ENCODE assay signal across 1 cellular context in the genomic region with DNA sequence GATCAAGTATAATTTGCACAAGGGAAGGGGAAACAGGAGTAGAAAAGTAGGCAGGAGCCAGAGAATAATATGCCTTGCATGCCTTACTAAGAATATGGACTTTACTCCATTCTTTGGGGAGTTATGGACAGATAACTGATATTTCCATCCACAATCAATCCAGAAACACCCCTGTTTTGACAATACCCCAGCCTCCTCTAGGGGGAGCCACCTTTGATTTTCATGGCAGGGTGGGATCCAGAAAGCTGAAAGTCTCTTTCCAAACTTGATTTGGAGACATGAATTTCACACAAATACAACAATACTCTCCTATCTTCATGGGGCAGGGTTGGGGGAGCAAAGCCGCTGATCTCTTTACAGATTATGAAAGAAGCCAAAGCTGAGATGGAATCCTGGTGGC.
TF ChIP-seq lines count a peak whose summit lies in the region.

No MANE protein-coding gene starts in this region.

TF ChIP-seq in GM12878, 131 proteins besides CTCF, POLR2A, EP300 and RAD21 (continued from another document):
- TF ChIP-seq, protein P1, sequence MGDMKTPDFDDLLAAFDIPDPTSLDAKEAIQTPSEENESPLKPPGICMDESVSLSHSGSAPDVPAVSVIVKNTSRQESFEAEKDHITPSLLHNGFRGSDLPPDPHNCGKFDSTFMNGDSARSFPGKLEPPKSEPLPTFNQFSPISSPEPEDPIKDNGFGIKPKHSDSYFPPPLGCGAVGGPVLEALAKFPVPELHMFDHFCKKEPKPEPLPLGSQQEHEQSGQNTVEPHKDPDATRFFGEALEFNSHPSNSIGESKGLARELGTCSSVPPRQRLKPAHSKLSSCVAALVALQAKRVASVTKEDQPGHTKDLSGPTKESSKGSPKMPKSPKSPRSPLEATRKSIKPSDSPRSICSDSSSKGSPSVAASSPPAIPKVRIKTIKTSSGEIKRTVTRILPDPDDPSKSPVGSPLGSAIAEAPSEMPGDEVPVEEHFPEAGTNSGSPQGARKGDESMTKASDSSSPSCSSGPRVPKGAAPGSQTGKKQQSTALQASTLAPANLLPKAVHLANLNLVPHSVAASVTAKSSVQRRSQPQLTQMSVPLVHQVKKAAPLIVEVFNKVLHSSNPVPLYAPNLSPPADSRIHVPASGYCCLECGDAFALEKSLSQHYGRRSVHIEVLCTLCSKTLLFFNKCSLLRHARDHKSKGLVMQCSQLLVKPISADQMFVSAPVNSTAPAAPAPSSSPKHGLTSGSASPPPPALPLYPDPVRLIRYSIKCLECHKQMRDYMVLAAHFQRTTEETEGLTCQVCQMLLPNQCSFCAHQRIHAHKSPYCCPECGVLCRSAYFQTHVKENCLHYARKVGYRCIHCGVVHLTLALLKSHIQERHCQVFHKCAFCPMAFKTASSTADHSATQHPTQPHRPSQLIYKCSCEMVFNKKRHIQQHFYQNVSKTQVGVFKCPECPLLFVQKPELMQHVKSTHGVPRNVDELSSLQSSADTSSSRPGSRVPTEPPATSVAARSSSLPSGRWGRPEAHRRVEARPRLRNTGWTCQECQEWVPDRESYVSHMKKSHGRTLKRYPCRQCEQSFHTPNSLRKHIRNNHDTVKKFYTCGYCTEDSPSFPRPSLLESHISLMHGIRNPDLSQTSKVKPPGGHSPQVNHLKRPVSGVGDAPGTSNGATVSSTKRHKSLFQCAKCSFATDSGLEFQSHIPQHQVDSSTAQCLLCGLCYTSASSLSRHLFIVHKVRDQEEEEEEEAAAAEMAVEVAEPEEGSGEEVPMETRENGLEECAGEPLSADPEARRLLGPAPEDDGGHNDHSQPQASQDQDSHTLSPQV (IDR thresholded peaks at IDR 0.05): no peak
- TF ChIP-seq HDAC6 (IDR thresholded peaks at IDR 0.05; ENCODE audit: unreplicated experiment): no peak
- TF ChIP-seq, protein P2, sequence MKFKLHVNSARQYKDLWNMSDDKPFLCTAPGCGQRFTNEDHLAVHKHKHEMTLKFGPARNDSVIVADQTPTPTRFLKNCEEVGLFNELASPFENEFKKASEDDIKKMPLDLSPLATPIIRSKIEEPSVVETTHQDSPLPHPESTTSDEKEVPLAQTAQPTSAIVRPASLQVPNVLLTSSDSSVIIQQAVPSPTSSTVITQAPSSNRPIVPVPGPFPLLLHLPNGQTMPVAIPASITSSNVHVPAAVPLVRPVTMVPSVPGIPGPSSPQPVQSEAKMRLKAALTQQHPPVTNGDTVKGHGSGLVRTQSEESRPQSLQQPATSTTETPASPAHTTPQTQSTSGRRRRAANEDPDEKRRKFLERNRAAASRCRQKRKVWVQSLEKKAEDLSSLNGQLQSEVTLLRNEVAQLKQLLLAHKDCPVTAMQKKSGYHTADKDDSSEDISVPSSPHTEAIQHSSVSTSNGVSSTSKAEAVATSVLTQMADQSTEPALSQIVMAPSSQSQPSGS (IDR thresholded peaks at IDR 0.05; ENCODE audit: low read length): no peak
- TF ChIP-seq TCF12 (IDR thresholded peaks at IDR 0.05; ENCODE audit: low read depth, low read length): no peak
- TF ChIP-seq, protein P3, sequence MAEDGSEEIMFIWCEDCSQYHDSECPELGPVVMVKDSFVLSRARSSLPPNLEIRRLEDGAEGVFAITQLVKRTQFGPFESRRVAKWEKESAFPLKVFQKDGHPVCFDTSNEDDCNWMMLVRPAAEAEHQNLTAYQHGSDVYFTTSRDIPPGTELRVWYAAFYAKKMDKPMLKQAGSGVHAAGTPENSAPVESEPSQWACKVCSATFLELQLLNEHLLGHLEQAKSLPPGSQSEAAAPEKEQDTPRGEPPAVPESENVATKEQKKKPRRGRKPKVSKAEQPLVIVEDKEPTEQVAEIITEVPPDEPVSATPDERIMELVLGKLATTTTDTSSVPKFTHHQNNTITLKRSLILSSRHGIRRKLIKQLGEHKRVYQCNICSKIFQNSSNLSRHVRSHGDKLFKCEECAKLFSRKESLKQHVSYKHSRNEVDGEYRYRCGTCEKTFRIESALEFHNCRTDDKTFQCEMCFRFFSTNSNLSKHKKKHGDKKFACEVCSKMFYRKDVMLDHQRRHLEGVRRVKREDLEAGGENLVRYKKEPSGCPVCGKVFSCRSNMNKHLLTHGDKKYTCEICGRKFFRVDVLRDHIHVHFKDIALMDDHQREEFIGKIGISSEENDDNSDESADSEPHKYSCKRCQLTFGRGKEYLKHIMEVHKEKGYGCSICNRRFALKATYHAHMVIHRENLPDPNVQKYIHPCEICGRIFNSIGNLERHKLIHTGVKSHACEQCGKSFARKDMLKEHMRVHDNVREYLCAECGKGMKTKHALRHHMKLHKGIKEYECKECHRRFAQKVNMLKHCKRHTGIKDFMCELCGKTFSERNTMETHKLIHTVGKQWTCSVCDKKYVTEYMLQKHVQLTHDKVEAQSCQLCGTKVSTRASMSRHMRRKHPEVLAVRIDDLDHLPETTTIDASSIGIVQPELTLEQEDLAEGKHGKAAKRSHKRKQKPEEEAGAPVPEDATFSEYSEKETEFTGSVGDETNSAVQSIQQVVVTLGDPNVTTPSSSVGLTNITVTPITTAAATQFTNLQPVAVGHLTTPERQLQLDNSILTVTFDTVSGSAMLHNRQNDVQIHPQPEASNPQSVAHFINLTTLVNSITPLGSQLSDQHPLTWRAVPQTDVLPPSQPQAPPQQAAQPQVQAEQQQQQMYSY (CRISPR knock-in tag; IDR thresholded peaks at IDR 0.05): no peak
- no peak for TF ChIP-seq MTA3 (IDR thresholded peaks at IDR 0.05; ENCODE audit: borderline replicate concordance, low read length)
- no peak for TF ChIP-seq RBBP5 (conservative IDR thresholded peaks at IDR 0.05)
- TF ChIP-seq, protein P4, sequence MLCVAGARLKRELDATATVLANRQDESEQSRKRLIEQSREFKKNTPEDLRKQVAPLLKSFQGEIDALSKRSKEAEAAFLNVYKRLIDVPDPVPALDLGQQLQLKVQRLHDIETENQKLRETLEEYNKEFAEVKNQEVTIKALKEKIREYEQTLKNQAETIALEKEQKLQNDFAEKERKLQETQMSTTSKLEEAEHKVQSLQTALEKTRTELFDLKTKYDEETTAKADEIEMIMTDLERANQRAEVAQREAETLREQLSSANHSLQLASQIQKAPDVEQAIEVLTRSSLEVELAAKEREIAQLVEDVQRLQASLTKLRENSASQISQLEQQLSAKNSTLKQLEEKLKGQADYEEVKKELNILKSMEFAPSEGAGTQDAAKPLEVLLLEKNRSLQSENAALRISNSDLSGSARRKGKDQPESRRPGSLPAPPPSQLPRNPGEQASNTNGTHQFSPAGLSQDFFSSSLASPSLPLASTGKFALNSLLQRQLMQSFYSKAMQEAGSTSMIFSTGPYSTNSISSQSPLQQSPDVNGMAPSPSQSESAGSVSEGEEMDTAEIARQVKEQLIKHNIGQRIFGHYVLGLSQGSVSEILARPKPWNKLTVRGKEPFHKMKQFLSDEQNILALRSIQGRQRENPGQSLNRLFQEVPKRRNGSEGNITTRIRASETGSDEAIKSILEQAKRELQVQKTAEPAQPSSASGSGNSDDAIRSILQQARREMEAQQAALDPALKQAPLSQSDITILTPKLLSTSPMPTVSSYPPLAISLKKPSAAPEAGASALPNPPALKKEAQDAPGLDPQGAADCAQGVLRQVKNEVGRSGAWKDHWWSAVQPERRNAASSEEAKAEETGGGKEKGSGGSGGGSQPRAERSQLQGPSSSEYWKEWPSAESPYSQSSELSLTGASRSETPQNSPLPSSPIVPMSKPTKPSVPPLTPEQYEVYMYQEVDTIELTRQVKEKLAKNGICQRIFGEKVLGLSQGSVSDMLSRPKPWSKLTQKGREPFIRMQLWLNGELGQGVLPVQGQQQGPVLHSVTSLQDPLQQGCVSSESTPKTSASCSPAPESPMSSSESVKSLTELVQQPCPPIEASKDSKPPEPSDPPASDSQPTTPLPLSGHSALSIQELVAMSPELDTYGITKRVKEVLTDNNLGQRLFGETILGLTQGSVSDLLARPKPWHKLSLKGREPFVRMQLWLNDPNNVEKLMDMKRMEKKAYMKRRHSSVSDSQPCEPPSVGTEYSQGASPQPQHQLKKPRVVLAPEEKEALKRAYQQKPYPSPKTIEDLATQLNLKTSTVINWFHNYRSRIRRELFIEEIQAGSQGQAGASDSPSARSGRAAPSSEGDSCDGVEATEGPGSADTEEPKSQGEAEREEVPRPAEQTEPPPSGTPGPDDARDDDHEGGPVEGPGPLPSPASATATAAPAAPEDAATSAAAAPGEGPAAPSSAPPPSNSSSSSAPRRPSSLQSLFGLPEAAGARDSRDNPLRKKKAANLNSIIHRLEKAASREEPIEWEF (IDR thresholded peaks at IDR 0.05; ENCODE audit: insufficient replicate concordance, low read depth, low read length): no peak
- no peak for TF ChIP-seq SRF (IDR thresholded peaks at IDR 0.05; ENCODE audit: low read depth in 2 of 2, low read length in 2 of 2)
- TF ChIP-seq, protein P5, sequence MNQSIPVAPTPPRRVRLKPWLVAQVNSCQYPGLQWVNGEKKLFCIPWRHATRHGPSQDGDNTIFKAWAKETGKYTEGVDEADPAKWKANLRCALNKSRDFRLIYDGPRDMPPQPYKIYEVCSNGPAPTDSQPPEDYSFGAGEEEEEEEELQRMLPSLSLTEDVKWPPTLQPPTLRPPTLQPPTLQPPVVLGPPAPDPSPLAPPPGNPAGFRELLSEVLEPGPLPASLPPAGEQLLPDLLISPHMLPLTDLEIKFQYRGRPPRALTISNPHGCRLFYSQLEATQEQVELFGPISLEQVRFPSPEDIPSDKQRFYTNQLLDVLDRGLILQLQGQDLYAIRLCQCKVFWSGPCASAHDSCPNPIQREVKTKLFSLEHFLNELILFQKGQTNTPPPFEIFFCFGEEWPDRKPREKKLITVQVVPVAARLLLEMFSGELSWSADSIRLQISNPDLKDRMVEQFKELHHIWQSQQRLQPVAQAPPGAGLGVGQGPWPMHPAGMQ (IDR thresholded peaks at IDR 0.05; ENCODE audit: borderline replicate concordance): no peak
- TF ChIP-seq, protein P6, sequence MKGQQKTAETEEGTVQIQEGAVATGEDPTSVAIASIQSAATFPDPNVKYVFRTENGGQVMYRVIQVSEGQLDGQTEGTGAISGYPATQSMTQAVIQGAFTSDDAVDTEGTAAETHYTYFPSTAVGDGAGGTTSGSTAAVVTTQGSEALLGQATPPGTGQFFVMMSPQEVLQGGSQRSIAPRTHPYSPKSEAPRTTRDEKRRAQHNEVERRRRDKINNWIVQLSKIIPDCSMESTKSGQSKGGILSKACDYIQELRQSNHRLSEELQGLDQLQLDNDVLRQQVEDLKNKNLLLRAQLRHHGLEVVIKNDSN (IDR thresholded peaks at IDR 0.05; ENCODE audit: borderline replicate concordance, extremely low read length, insufficient read depth, low read depth, low read length): no peak
- no peak for TF ChIP-seq CHD1 (IDR thresholded peaks at IDR 0.05; ENCODE audit: low read depth, low read length)
TF ChIP-seq in GM12878: peak in this region for 0.
